ENCODE assay signal across 2 cellular contexts in the genomic region with DNA sequence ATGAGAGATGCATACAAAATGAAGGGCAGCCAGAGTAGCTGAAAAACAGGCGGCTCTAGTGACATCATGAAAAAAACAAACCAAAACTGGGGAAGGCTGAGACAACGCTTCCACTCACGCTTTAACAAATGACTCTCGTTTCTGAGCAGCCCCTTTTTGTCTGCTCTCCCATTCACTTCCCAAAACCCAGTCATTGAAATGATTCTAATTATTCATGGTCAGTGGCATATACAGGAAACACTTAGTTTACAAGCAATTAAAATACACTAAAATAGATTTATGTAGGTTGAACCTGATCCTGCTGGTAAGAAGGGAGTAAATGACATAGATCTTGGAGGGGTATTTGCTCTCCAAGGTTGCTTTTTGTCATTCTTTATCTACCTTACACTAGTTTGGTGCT.
TF ChIP-seq lines count a peak whose summit lies in the region.

No MANE protein-coding gene starts in this region.

TF ChIP-seq in HEK293, 187 proteins besides CTCF, POLR2A, EP300 and RAD21 (continued from another document):
- TF ChIP-seq, protein P1, sequence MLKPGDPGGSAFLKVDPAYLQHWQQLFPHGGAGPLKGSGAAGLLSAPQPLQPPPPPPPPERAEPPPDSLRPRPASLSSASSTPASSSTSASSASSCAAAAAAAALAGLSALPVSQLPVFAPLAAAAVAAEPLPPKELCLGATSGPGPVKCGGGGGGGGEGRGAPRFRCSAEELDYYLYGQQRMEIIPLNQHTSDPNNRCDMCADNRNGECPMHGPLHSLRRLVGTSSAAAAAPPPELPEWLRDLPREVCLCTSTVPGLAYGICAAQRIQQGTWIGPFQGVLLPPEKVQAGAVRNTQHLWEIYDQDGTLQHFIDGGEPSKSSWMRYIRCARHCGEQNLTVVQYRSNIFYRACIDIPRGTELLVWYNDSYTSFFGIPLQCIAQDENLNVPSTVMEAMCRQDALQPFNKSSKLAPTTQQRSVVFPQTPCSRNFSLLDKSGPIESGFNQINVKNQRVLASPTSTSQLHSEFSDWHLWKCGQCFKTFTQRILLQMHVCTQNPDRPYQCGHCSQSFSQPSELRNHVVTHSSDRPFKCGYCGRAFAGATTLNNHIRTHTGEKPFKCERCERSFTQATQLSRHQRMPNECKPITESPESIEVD (tag by site-specific recombination; IDR thresholded peaks at IDR 0.05), result peak; percentile 31; the same call in 1 of the 2 replicates
- peak; percentile 70 for TF ChIP-seq FEZF1 (tag by site-specific recombination; IDR thresholded peaks at IDR 0.05)
- TF ChIP-seq, protein P2, sequence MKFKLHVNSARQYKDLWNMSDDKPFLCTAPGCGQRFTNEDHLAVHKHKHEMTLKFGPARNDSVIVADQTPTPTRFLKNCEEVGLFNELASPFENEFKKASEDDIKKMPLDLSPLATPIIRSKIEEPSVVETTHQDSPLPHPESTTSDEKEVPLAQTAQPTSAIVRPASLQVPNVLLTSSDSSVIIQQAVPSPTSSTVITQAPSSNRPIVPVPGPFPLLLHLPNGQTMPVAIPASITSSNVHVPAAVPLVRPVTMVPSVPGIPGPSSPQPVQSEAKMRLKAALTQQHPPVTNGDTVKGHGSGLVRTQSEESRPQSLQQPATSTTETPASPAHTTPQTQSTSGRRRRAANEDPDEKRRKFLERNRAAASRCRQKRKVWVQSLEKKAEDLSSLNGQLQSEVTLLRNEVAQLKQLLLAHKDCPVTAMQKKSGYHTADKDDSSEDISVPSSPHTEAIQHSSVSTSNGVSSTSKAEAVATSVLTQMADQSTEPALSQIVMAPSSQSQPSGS (tag by site-specific recombination; IDR thresholded peaks at IDR 0.05; ENCODE audit: low read depth), result 0 out of 2 replicates have a peak, but pooled peaks have one; percentile 12
- TF ChIP-seq ZSCAN16 (tag by site-specific recombination; IDR thresholded peaks at IDR 0.05), result no peak
- no peak for TF ChIP-seq ZNF473 (tag by site-specific recombination; IDR thresholded peaks at IDR 0.05)
- no peak for TF ChIP-seq ZBTB17 (tag by site-specific recombination; IDR thresholded peaks at IDR 0.05)

TF ChIP-seq in GM23338, 12 proteins besides CTCF, POLR2A, EP300 and RAD21 (continued from another document):
- TF ChIP-seq, protein P3, sequence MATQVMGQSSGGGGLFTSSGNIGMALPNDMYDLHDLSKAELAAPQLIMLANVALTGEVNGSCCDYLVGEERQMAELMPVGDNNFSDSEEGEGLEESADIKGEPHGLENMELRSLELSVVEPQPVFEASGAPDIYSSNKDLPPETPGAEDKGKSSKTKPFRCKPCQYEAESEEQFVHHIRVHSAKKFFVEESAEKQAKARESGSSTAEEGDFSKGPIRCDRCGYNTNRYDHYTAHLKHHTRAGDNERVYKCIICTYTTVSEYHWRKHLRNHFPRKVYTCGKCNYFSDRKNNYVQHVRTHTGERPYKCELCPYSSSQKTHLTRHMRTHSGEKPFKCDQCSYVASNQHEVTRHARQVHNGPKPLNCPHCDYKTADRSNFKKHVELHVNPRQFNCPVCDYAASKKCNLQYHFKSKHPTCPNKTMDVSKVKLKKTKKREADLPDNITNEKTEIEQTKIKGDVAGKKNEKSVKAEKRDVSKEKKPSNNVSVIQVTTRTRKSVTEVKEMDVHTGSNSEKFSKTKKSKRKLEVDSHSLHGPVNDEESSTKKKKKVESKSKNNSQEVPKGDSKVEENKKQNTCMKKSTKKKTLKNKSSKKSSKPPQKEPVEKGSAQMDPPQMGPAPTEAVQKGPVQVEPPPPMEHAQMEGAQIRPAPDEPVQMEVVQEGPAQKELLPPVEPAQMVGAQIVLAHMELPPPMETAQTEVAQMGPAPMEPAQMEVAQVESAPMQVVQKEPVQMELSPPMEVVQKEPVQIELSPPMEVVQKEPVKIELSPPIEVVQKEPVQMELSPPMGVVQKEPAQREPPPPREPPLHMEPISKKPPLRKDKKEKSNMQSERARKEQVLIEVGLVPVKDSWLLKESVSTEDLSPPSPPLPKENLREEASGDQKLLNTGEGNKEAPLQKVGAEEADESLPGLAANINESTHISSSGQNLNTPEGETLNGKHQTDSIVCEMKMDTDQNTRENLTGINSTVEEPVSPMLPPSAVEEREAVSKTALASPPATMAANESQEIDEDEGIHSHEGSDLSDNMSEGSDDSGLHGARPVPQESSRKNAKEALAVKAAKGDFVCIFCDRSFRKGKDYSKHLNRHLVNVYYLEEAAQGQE (IDR thresholded peaks at IDR 0.05; ENCODE audit: unreplicated experiment), result no peak
- TF ChIP-seq ZNF114 (CRISPR knock-in tag; IDR thresholded peaks at IDR 0.05) (no peak), EZH2phosphoT487 (IDR thresholded peaks at IDR 0.05; ENCODE audit: unreplicated experiment) (no peak), POLR2AphosphoS5 (IDR thresholded peaks at IDR 0.05; ENCODE audit: low read depth) (no peak), CREB1 (CRISPR knock-in tag; IDR thresholded peaks at IDR 0.05; ENCODE audit: low read depth) (no peak), JUNB (IDR thresholded peaks at IDR 0.05; ENCODE audit: unreplicated experiment) (no peak)
- TF ChIP-seq, protein P4, sequence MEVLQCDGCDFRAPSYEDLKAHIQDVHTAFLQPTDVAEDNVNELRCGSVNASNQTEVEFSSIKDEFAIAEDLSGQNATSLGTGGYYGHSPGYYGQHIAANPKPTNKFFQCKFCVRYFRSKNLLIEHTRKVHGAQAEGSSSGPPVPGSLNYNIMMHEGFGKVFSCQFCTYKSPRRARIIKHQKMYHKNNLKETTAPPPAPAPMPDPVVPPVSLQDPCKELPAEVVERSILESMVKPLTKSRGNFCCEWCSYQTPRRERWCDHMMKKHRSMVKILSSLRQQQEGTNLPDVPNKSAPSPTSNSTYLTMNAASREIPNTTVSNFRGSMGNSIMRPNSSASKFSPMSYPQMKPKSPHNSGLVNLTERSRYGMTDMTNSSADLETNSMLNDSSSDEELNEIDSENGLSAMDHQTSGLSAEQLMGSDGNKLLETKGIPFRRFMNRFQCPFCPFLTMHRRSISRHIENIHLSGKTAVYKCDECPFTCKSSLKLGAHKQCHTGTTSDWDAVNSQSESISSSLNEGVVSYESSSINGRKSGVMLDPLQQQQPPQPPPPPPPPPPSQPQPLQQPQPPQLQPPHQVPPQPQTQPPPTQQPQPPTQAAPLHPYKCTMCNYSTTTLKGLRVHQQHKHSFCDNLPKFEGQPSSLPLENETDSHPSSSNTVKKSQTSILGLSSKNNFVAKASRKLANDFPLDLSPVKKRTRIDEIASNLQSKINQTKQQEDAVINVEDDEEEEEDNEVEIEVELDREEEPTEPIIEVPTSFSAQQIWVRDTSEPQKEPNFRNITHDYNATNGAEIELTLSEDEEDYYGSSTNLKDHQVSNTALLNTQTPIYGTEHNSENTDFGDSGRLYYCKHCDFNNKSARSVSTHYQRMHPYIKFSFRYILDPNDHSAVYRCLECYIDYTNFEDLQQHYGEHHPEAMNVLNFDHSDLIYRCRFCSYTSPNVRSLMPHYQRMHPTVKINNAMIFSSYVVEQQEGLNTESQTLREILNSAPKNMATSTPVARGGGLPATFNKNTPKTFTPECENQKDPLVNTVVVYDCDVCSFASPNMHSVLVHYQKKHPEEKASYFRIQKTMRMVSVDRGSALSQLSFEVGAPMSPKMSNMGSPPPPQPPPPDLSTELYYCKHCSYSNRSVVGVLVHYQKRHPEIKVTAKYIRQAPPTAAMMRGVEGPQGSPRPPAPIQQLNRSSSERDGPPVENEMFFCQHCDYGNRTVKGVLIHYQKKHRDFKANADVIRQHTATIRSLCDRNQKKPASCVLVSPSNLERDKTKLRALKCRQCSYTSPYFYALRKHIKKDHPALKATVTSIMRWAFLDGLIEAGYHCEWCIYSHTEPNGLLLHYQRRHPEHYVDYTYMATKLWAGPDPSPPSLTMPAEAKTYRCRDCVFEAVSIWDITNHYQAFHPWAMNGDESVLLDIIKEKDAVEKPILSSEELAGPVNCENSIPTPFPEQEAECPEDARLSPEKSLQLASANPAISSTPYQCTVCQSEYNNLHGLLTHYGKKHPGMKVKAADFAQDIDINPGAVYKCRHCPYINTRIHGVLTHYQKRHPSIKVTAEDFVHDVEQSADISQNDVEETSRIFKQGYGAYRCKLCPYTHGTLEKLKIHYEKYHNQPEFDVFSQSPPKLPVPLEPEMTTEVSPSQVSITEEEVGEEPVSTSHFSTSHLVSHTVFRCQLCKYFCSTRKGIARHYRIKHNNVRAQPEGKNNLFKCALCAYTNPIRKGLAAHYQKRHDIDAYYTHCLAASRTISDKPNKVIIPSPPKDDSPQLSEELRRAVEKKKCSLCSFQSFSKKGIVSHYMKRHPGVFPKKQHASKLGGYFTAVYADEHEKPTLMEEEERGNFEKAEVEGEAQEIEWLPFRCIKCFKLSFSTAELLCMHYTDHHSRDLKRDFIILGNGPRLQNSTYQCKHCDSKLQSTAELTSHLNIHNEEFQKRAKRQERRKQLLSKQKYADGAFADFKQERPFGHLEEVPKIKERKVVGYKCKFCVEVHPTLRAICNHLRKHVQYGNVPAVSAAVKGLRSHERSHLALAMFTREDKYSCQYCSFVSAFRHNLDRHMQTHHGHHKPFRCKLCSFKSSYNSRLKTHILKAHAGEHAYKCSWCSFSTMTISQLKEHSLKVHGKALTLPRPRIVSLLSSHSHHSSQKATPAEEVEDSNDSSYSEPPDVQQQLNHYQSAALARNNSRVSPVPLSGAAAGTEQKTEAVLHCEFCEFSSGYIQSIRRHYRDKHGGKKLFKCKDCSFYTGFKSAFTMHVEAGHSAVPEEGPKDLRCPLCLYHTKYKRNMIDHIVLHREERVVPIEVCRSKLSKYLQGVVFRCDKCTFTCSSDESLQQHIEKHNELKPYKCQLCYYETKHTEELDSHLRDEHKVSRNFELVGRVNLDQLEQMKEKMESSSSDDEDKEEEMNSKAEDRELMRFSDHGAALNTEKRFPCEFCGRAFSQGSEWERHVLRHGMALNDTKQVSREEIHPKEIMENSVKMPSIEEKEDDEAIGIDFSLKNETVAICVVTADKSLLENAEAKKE (CRISPR knock-in tag; IDR thresholded peaks at IDR 0.05), result no peak
